24 cellular contexts compared by ENCODE assay signal in the genomic region with DNA sequence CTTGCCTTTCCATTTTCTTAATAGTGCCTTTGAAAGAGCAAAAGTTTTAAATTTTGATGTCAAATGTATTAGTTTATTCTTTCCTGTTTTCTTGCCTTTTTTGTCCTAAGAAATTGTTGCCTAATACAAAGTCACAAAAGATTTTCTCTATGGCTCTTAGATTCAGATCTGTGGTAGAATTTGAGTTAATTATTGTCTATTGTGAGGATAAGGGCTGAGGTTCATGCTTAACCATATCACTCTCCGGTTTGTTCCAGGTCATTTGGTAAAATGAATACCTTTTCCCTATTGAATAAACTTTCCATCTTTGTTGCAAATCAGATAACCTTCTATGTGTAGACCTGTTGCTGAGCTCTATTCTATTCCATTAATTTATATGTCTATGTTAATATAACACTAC.
A peak's percentile ranks its signal among the peaks of the same experiment; 100 is the strongest.
DNase-seq lines count a peak whose midpoint lies in the region; ATAC-seq, FAIRE-seq and TF ChIP-seq lines count a peak whose summit lies in the region.
"Had no signal": no experiment of that assay in that cellular context is flagged by ENCODE, and none has a peak within 500 bp of the region (broad histone marks: within the 10 kb centered on the region; RNA-seq: fewer than 3 reads in every experiment).

No MANE protein-coding gene starts in this region.

- H3K9me3 Mint-ChIP-seq in nephron (peaks cover 26% of the 10 kb centered on the region), neural progenitor cell (peaks cover 12% of the 10 kb centered on the region)
- H3K9me3 Mint-ChIP-seq in activated CD4-positive, alpha-beta memory T cell treated with anti-CD3 and anti-CD28 coated beads, Interleukin-2, amount 10 ng/mL, durations not matched to agents 7 days and 5 days: no peaks in the 10 kb centered on the region

- 92 to 93% methylated on average over 1 of the region's 1 CpG for WGBS in upper lobe of left lung, 2 donors

- H3K9me3 ChIP-seq in upper lobe of left lung: peaks cover 0 to 7% (median 0%) of the 10 kb centered on the region in 4 donors
- H3K9me3 ChIP-seq in neural progenitor cell (ENCODE audit: low read depth): peaks cover 6% of the 10 kb centered on the region

- no peak for TF ChIP-seq EP300 in upper lobe of left lung (IDR thresholded peaks at IDR 0.05)

- DNase-seq in RCC 7860 (ENCODE audit: low spot score): peak; percentile 40
- DNase-seq in glomerular visceral epithelial cell (ENCODE audit: extremely low spot score): peak; percentile 24
- DNase-seq in left colon: no peak
- DNase-seq in activated CD4-positive, alpha-beta memory T cell treated with anti-CD3 and anti-CD28 coated beads, Interleukin-2, amount 10 ng/mL, durations not matched to agents 7 days and 5 days: no peak
- DNase-seq in ecto neural progenitor cell (ENCODE audit: low spot score): no peak
- no peak for DNase-seq in upper lobe of left lung
- no peak for DNase-seq in neural progenitor cell (ENCODE audit: low spot score)
- DNase-seq: AML-193; BE2C; CD4-positive, alpha-beta T cell; CD8-positive, alpha-beta memory T cell; DMS 273 treated with DMSO at 0.1 percent for 48 hours; DMS79; EL; GDM1; H9 had no signal

- H3K4me3 ChIP-seq in upper lobe of left lung (no peak overlapping the region), neural progenitor cell (no peak overlapping the region)
- H3K4me3 ChIP-seq: BLaER1 treated with 17β-estradiol and CSF1 and Interleukin-3, amounts not matched to agents 10 nM and 100 nM; GM12878; GM23338 had no signal

- no peak for TF ChIP-seq POLR2A in upper lobe of left lung (IDR thresholded peaks at IDR 0.05)

- H3K27me3 ChIP-seq in upper lobe of left lung: no peaks in the 10 kb centered on the region
- H3K27me3 ChIP-seq in neural progenitor cell: no peaks in the 10 kb centered on the region
- H3K27me3 ChIP-seq: BE2C; BLaER1 treated with 17β-estradiol and CSF1 and Interleukin-3, amounts not matched to agents 10 nM and 100 nM had no signal

- H3K36me3 ChIP-seq in upper lobe of left lung (no peaks in the 10 kb centered on the region), neural progenitor cell (peaks cover 3% of the 10 kb centered on the region)
- H3K36me3 ChIP-seq: BE2C had no signal

- ATAC-seq in left colon (peak; percentile 62), upper lobe of left lung (ENCODE audit: low FRiP score in 2 of 2) (no peak)
- ATAC-seq: GM12878, GM23338, HCT116 had no signal

- POLR2A ChIA-PET in activated CD4-positive, alpha-beta memory T cell treated with anti-CD3 and anti-CD28 coated beads, Interleukin-2, amount 10 ng/mL, durations not matched to agents 7 days and 5 days (lab: Charles Lee): no interaction called here

- no peaks in the 10 kb centered on the region for H3F3A ChIP-seq in neural progenitor cell (ENCODE audit: low read depth)

- TF ChIP-seq CTCF in nephron (IDR thresholded peaks at IDR 0.05; ENCODE audit: unreplicated experiment in 3 of 3) (no peak), upper lobe of left lung (IDR thresholded peaks at IDR 0.05) (no peak), neural progenitor cell (IDR thresholded peaks at IDR 0.05) (no peak)

- no peaks in the 10 kb centered on the region for H4K20me1 ChIP-seq in neural progenitor cell (ENCODE audit: low read depth)

- H3K4me1 ChIP-seq in upper lobe of left lung (no peaks in the 10 kb centered on the region), neural progenitor cell (no peaks in the 10 kb centered on the region)
- H3K4me1 ChIP-seq: BE2C; BLaER1 treated with 17β-estradiol and CSF1 and Interleukin-3, amounts not matched to agents 10 nM and 100 nM had no signal

- no peak overlapping the region for H3K27ac ChIP-seq in upper lobe of left lung
- H3K27ac ChIP-seq in neural progenitor cell: no peak overlapping the region
- H3K27ac ChIP-seq: BLaER1 treated with 17β-estradiol and CSF1 and Interleukin-3, amounts not matched to agents 10 nM and 100 nM had no signal

- no peak overlapping the region for H2AFZ ChIP-seq in neural progenitor cell (replicated peaks)
- H2AFZ ChIP-seq: GM23338 had no signal

- H3K27me3 Mint-ChIP-seq in nephron (ENCODE audit: low read depth): no peaks in the 10 kb centered on the region
- H3K27me3 Mint-ChIP-seq in activated CD4-positive, alpha-beta memory T cell treated with anti-CD3 and anti-CD28 coated beads, Interleukin-2, amount 10 ng/mL, durations not matched to agents 7 days and 5 days: no peaks in the 10 kb centered on the region
- no peaks in the 10 kb centered on the region for H3K27me3 Mint-ChIP-seq in neural progenitor cell (ENCODE audit: insufficient read depth, low read depth)
- H3K27me3 Mint-ChIP-seq: CD4-positive, alpha-beta T cell; CD8-positive, alpha-beta memory T cell had no signal

- peak; percentile 93 for FAIRE-seq in RCC 7860 (lab: Jason Lieb, UNC)
- FAIRE-seq: A204.1, D721Med, GM12878 had no signal

- no peak overlapping the region for H3K9ac ChIP-seq in neural progenitor cell
- H3K9ac ChIP-seq: BLaER1 treated with 17β-estradiol and CSF1 and Interleukin-3, amounts not matched to agents 10 nM and 100 nM had no signal

- intact Hi-C loops in left colon (cut with DNase I, micrococcal nuclease): no loop called here

- H3K27ac Mint-ChIP-seq in nephron (peak overlapping the region in 2 of 3 experiments; percentile 24 to 87), neural progenitor cell (no peak overlapping the region)
- H3K27ac Mint-ChIP-seq in activated CD4-positive, alpha-beta memory T cell treated with anti-CD3 and anti-CD28 coated beads, Interleukin-2, amount 10 ng/mL, durations not matched to agents 7 days and 5 days: no peak overlapping the region
- H3K27ac Mint-ChIP-seq: CD14-positive monocyte; CD4-positive, alpha-beta T cell; GM23338; H9 had no signal

- no peak overlapping the region for H3K4me2 ChIP-seq in neural progenitor cell
- H3K4me2 ChIP-seq: BLaER1 treated with 17β-estradiol and CSF1 and Interleukin-3, amounts not matched to agents 10 nM and 100 nM; GM23338 had no signal

- CTCF ChIA-PET in activated CD4-positive, alpha-beta memory T cell treated with anti-CD3 and anti-CD28 coated beads, Interleukin-2, amount 10 ng/mL, durations not matched to agents 7 days and 5 days (lab: Charles Lee): no interaction called here

- H3K4me1 Mint-ChIP-seq in nephron (no peaks in the 10 kb centered on the region), neural progenitor cell (no peaks in the 10 kb centered on the region)
- no peaks in the 10 kb centered on the region for H3K4me1 Mint-ChIP-seq in activated CD4-positive, alpha-beta memory T cell treated with anti-CD3 and anti-CD28 coated beads, Interleukin-2, amount 10 ng/mL, durations not matched to agents 7 days and 5 days
- H3K4me1 Mint-ChIP-seq: GM23338, H9 had no signal

- no peaks in the 10 kb centered on the region for H3K79me2 ChIP-seq in neural progenitor cell (ENCODE audit: low read depth)

- H3K36me3 Mint-ChIP-seq in nephron (ENCODE audit: low read depth): peaks cover 8% of the 10 kb centered on the region
- no peaks in the 10 kb centered on the region for H3K36me3 Mint-ChIP-seq in activated CD4-positive, alpha-beta memory T cell treated with anti-CD3 and anti-CD28 coated beads, Interleukin-2, amount 10 ng/mL, durations not matched to agents 7 days and 5 days (ENCODE audit: low read depth)
- H3K36me3 Mint-ChIP-seq in neural progenitor cell: no peaks in the 10 kb centered on the region

- H3K4me3 Mint-ChIP-seq in nephron (no peak overlapping the region), neural progenitor cell (no peak overlapping the region)
- no peak overlapping the region for H3K4me3 Mint-ChIP-seq in activated CD4-positive, alpha-beta memory T cell treated with anti-CD3 and anti-CD28 coated beads, Interleukin-2, amount 10 ng/mL, durations not matched to agents 7 days and 5 days
- H3K4me3 Mint-ChIP-seq: CD14-positive monocyte; CD4-positive, alpha-beta T cell; CD8-positive, alpha-beta memory T cell; GM23338; H9 had no signal

Comparison
In these comparisons a context has a peak if more than half of its experiments do, and no peak if none do; other contexts are left out.
1. DNase-seq: peak in RCC 7860 (single experiment) and glomerular visceral epithelial cell (single experiment); none in left colon (0 of 2), activated CD4-positive, alpha-beta memory T cell treated with anti-CD3 and anti-CD28 coated beads, Interleukin-2, amount 10 ng/mL, durations not matched to agents 7 days and 5 days (single experiment), ecto neural progenitor cell (single experiment), upper lobe of left lung (0 of 2) and neural progenitor cell (single experiment).
2. H3K27ac Mint-ChIP-seq: peak in nephron (2 of 3); none in activated CD4-positive, alpha-beta memory T cell treated with anti-CD3 and anti-CD28 coated beads, Interleukin-2, amount 10 ng/mL, durations not matched to agents 7 days and 5 days (single experiment) and neural progenitor cell (single experiment).